33 cellular contexts compared by ENCODE assay signal in the genomic region with DNA sequence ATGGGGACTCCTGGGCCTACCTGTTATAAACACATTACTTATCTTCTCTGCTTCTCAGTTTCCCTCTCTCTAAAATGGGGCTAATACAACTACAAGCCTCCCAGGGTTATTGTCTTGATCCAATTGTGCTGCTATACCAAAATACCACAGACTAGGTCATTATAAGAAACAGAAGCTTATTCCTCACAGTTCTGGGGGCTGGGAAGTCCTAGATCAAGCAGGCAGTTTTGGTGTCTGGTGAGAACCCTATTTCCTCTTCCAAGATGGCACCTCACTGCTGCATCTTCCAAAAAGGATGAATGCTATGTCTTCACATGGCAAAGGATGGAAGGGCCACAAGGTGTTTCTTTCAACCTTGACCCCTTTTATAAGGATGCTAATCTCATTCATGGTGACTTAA.
DNase-seq lines count a peak whose midpoint lies in the region; ATAC-seq, FAIRE-seq and TF ChIP-seq lines count a peak whose summit lies in the region.
"Had no signal": no experiment of that assay in that cellular context is flagged by ENCODE, and none has a peak within 500 bp of the region (broad histone marks: within the 10 kb centered on the region; RNA-seq: fewer than 3 reads in every experiment).

No MANE protein-coding gene starts in this region.

- BruUV-seq in HepG2 (replicated peaks; lab: Mats Ljungman, UMichigan), result no TSS peak

- TF ChIP-seq EP300 in HepG2 (IDR thresholded peaks at IDR 0.05; ENCODE audit: low read depth in 2 of 2, low read length in 2 of 2), result no peak
- no peak for TF ChIP-seq EP300 in HepG2 (CRISPR knock-in tag; IDR thresholded peaks at IDR 0.05; ENCODE audit: borderline replicate concordance)
- no peak for TF ChIP-seq EP300 in esophagus muscularis mucosa (IDR thresholded peaks at IDR 0.05)

- no peaks in the 10 kb centered on the region for H3K79me2 ChIP-seq in HepG2 (ENCODE audit: insufficient read depth, low read length)
- H3K79me2 ChIP-seq in trophoblast cell (ENCODE audit: control insufficient read depth, insufficient read depth, low read length, poor library complexity), result no peaks in the 10 kb centered on the region

- no peak overlapping the region for H3K23ac ChIP-seq in trophoblast cell (ENCODE audit: low read length)

- H3K18ac ChIP-seq in trophoblast cell (ENCODE audit: low read length), result no peak overlapping the region

- peaks cover 47% of the 10 kb centered on the region for H3K4me1 ChIP-seq in HepG2 (ENCODE audit: insufficient read depth, low read length)
- H3K4me1 ChIP-seq in right lobe of liver, result no peaks in the 10 kb centered on the region
- H3K4me1 ChIP-seq in esophagus muscularis mucosa, result no peaks in the 10 kb centered on the region
- no peaks in the 10 kb centered on the region for H3K4me1 ChIP-seq in trophoblast cell (ENCODE audit: control insufficient read depth in 1 of 2, insufficient read depth in 2 of 2, low read length in 2 of 2)
- no peaks in the 10 kb centered on the region for H3K4me1 ChIP-seq in effector memory CD4-positive, alpha-beta T cell (ENCODE audit: control insufficient read depth, insufficient read depth, low read length, poor library complexity, severe bottlenecking)
- H3K4me1 ChIP-seq: BE2C; BLaER1; BLaER1 treated with 17β-estradiol and CSF1 and Interleukin-3, amounts not matched to agents 10 nM and 100 nM had no signal

- H3K9me3 ChIP-seq in HepG2 (ENCODE audit: low read length), result peaks cover 11% of the 10 kb centered on the region; the same call in 1 of the 2 replicates
- no peaks in the 10 kb centered on the region for H3K9me3 ChIP-seq in right lobe of liver
- H3K9me3 ChIP-seq in esophagus muscularis mucosa, result peaks cover 0 to 5% (median 2%) of the 10 kb centered on the region in 4 donors
- no peaks in the 10 kb centered on the region for H3K9me3 ChIP-seq in trophoblast cell (ENCODE audit: insufficient read depth, low read depth, low read length)
- H3K9me3 ChIP-seq in effector memory CD4-positive, alpha-beta T cell (ENCODE audit: control insufficient read depth, low read length), result no peaks in the 10 kb centered on the region
- H3K9me3 ChIP-seq: A549, BE2C, BLaER1, Caco-2 had no signal

- intact Hi-C loops in HepG2 (cut with micrococcal nuclease; ENCODE audit: unreplicated experiment), result loop anchor here (1.0 kb wide), 1 partner anchor 35 kb away; no protein-coding TSS in a partner anchor
- intact Hi-C loops in right lobe of liver (cut with DNase I), result no loop called here
- intact Hi-C loops in esophagus muscularis mucosa (cut with DNase I), result no loop called here

- no peak for TF ChIP-seq POLR2A in HepG2 (IDR thresholded peaks at IDR 0.05; ENCODE audit: insufficient read depth in 1 of 2, low read depth in 2 of 2, low read length in 2 of 2)
- TF ChIP-seq POLR2A in right lobe of liver (IDR thresholded peaks at IDR 0.05), result no peak
- TF ChIP-seq POLR2A in esophagus muscularis mucosa (IDR thresholded peaks at IDR 0.05; ENCODE audit: low read depth), result no peak

- no peak for ATAC-seq in HepG2
- no peak for ATAC-seq in right lobe of liver
- no peak for ATAC-seq in GM19467 (IDR thresholded peaks at IDR 0.05; ENCODE audit: unreplicated experiment)
- ATAC-seq: A549; CD8-positive, alpha-beta T cell had no signal

- no peaks in the 10 kb centered on the region for H3K79me1 ChIP-seq in trophoblast cell (ENCODE audit: low read length)

- no peak overlapping the region for H3K14ac ChIP-seq in trophoblast cell (ENCODE audit: low read length)

- H4K12ac ChIP-seq in trophoblast cell (ENCODE audit: low read depth, low read length), result no peak overlapping the region

- H3K4ac ChIP-seq in trophoblast cell (ENCODE audit: low read depth, low read length), result no peak overlapping the region

- no peak overlapping the region for H3K4me3 ChIP-seq in HepG2 (replicated peaks in 1 of 3; ENCODE audit: insufficient read depth in 1 of 3, low read depth in 2 of 3, low read length in 3 of 3)
- H3K4me3 ChIP-seq in right lobe of liver, result no peak overlapping the region
- no peak overlapping the region for H3K4me3 ChIP-seq in esophagus muscularis mucosa
- peak overlapping the region; percentile 49 for H3K4me3 ChIP-seq in trophoblast cell (ENCODE audit: low read depth, low read length)
- no peak overlapping the region for H3K4me3 ChIP-seq in effector memory CD4-positive, alpha-beta T cell (ENCODE audit: insufficient read depth, low read depth, low read length, poor library complexity, severe bottlenecking)
- H3K4me3 ChIP-seq: A549; BLaER1; BLaER1 treated with 17β-estradiol and CSF1 and Interleukin-3, amounts not matched to agents 10 nM and 100 nM had no signal

- no peak for DNase-seq in HepG2 (ENCODE audit: low spot score)
- DNase-seq in right lobe of liver, result no peak
- peak; percentile 70 for DNase-seq in esophagus muscularis mucosa (ENCODE audit: extremely low spot score)
- DNase-seq in trophoblast cell, result no peak
- no peak for DNase-seq in effector memory CD4-positive, alpha-beta T cell
- DNase-seq: 8988T; ACHN; AML-193; BE2C; C1 segment of cervical spinal cord; Caco-2; Calu3; CD4-positive, alpha-beta memory T cell; CD4-positive, alpha-beta T cell; CD4-positive, CD25-positive, alpha-beta regulatory T cell; CD8-positive, alpha-beta memory T cell; CD8-positive, alpha-beta T cell; COR-L47; DMS 273 treated with DMSO at 0.1 percent for 48 hours; DMS153; DMS53; DMS79; DMS79 treated with DMSO at 0.1 percent for 48 hours; DND-41; EL had no signal

- H3K36me3 ChIP-seq in HepG2 (replicated peaks in 1 of 2; ENCODE audit: control insufficient read depth in 1 of 2, insufficient read depth in 2 of 2, low read length in 2 of 2) (no peaks in the 10 kb centered on the region), right lobe of liver (no peaks in the 10 kb centered on the region), esophagus muscularis mucosa (no peaks in the 10 kb centered on the region), trophoblast cell (ENCODE audit: control insufficient read depth in 1 of 2, insufficient read depth in 2 of 2, low read length in 2 of 2) (no peaks in the 10 kb centered on the region)
- no peaks in the 10 kb centered on the region for H3K36me3 ChIP-seq in effector memory CD4-positive, alpha-beta T cell (ENCODE audit: control insufficient read depth, insufficient read depth, low read length)
- H3K36me3 ChIP-seq: BE2C; BLaER1; BLaER1 treated with 17β-estradiol and CSF1 and Interleukin-3, amounts not matched to agents 10 nM and 100 nM had no signal

- no peak overlapping the region for H2AFZ ChIP-seq in HepG2 (ENCODE audit: low read length)
- no peak overlapping the region for H2AFZ ChIP-seq in trophoblast cell (ENCODE audit: insufficient read depth, low read length, poor library complexity)

- no peak overlapping the region for H2BK120ac ChIP-seq in trophoblast cell (ENCODE audit: insufficient read depth, low read length, poor library complexity)

- H2AK5ac ChIP-seq in trophoblast cell (ENCODE audit: low read length), result no peak overlapping the region

- in situ Hi-C loops in HepG2 (cut with HindIII; ENCODE audit: extremely low pct_ligation_motif_present, low pct_unique_long_range_greater_than_20kb), result no loop called here

- no peaks in the 10 kb centered on the region for H3K27me3 ChIP-seq in HepG2 (ENCODE audit: control insufficient read depth in 1 of 2, insufficient read depth in 2 of 2, low read length in 2 of 2)
- no peaks in the 10 kb centered on the region for H3K27me3 ChIP-seq in right lobe of liver
- H3K27me3 ChIP-seq in esophagus muscularis mucosa, result no peaks in the 10 kb centered on the region
- H3K27me3 ChIP-seq in trophoblast cell (ENCODE audit: insufficient read depth, low read length), result no peaks in the 10 kb centered on the region
- no peaks in the 10 kb centered on the region for H3K27me3 ChIP-seq in effector memory CD4-positive, alpha-beta T cell (replicated peaks; ENCODE audit: control insufficient read depth, insufficient read depth, low read length, poor library complexity, severe bottlenecking)
- H3K27me3 ChIP-seq: BE2C; BLaER1; BLaER1 treated with 17β-estradiol and CSF1 and Interleukin-3, amounts not matched to agents 10 nM and 100 nM had no signal

- H4K8ac ChIP-seq in trophoblast cell (ENCODE audit: low read depth, low read length), result no peak overlapping the region

- no peak overlapping the region for H2BK12ac ChIP-seq in trophoblast cell (ENCODE audit: low read length)

- FAIRE-seq in HepG2 (lab: Jason Lieb, UNC), result no peak
- FAIRE-seq: A204.1, A549, D721Med had no signal

- no peak overlapping the region for H3K27ac ChIP-seq in HepG2 (ENCODE audit: extremely low read length, insufficient read depth, low read length)
- H3K27ac ChIP-seq in right lobe of liver, result no peak overlapping the region
- H3K27ac ChIP-seq in esophagus muscularis mucosa (replicated peaks in 1 of 4), result no peak overlapping the region
- no peak overlapping the region for H3K27ac ChIP-seq in trophoblast cell (ENCODE audit: low read depth, low read length)
- H3K27ac ChIP-seq in effector memory CD4-positive, alpha-beta T cell (ENCODE audit: insufficient read depth, low read length, poor library complexity, severe bottlenecking), result no peak overlapping the region
- H3K27ac ChIP-seq: 22Rv1; A549; BLaER1; BLaER1 treated with 17β-estradiol and CSF1 and Interleukin-3, amounts not matched to agents 10 nM and 100 nM; C4-2B had no signal

- H3K4me2 ChIP-seq in HepG2 (ENCODE audit: low read depth, low read length) (no peak overlapping the region), trophoblast cell (ENCODE audit: low read length) (no peak overlapping the region)
- H3K4me2 ChIP-seq: A549; BLaER1; BLaER1 treated with 17β-estradiol and CSF1 and Interleukin-3, amounts not matched to agents 10 nM and 100 nM had no signal

- H4K91ac ChIP-seq in trophoblast cell (ENCODE audit: low read depth, low read length), result no peak overlapping the region

- POLR2A ChIA-PET in HepG2 (lab: Yijun Ruan, JAX), result no interaction called here

- H3K9ac ChIP-seq in HepG2 (ENCODE audit: insufficient read depth, low read depth, low read length) (no peak overlapping the region), trophoblast cell (ENCODE audit: low read length) (no peak overlapping the region)
- H3K9ac ChIP-seq: BLaER1; BLaER1 treated with 17β-estradiol and CSF1 and Interleukin-3, amounts not matched to agents 10 nM and 100 nM had no signal

- H4K20me1 ChIP-seq in HepG2 (ENCODE audit: insufficient read depth, low read length), result no peaks in the 10 kb centered on the region
- H4K20me1 ChIP-seq: BLaER1; BLaER1 treated with 17β-estradiol and CSF1 and Interleukin-3, amounts not matched to agents 10 nM and 100 nM had no signal

- no peak overlapping the region for H2BK5ac ChIP-seq in trophoblast cell (ENCODE audit: low read depth, low read length, poor library complexity)

- TF ChIP-seq RAD21 in HepG2 (CRISPR knock-in tag; IDR thresholded peaks at IDR 0.05), result no peak

- CTCF ChIA-PET in HepG2 (lab: Yijun Ruan, JAX; ENCODE audit: low intra/inter-chr PET ratio, low total read pairs), result no interaction called here

- TF ChIP-seq CTCF in HepG2 (CRISPR knock-in tag; IDR thresholded peaks at IDR 0.05), result no peak
- TF ChIP-seq CTCF in right lobe of liver (IDR thresholded peaks at IDR 0.05), result no peak
- no peak for TF ChIP-seq CTCF in esophagus muscularis mucosa (IDR thresholded peaks at IDR 0.05)

TF ChIP-seq in HepG2, 621 proteins besides CTCF, POLR2A, EP300 and RAD21:
- peak; percentile 100 for TF ChIP-seq ZNF564 (CRISPR knock-in tag; IDR thresholded peaks at IDR 0.05)
- no peak for TF ChIP-seq MXI1 (IDR thresholded peaks at IDR 0.05; ENCODE audit: borderline replicate concordance, low read depth, low read length)
